1 cellular context compared by ENCODE assay signal in the genomic region with DNA sequence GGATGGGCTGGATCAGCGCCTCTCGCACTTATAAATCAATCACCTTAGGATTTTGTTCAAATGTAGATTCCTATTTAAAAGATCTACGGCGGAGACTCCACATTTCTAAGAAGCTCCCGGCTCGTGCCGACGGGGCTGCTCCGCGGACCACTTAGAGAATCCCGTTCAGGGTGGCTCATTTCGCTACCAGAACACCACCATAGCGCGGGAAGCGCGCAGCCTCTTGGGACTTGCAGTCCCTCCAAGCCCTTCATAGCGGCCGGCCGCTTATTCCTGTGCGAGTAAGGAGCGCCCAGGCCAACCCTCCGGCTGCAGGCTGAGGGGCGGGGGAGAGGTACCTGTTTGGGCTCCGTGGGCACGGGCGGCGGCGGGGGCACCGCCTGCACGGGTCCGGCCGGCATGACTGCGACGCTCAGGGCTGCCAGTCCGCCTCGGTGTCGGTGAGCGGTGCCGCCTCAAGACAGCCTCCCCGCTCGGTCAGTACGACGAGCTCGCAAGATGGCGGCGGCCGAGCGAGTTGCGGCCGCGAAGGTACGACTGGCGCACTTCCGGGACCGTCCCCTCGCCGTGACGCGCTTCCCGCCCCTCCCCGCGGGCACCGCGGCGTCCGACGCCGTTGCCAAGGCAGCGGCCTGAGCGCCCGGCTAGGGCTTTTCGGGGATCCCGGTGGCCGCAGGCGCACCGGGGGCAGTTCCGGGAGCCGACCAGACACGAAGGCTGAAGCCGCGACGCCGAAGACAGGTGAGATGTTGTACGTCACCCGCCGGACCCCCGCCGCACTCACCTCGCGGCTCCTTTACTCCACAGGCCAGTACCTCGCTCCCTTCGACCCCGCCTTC.
TF ChIP-seq lines count a peak whose summit lies in the region.

Gene CCDC157 (plus strand): TSS at position 616 of the 839 bp plus-strand sequence. CDS start 8,994 bp downstream, outside the sequence.
Gene SF3A1 (minus strand): TSS at position 503 of the 839 bp plus-strand sequence. CDS start 102 bp downstream, at position 401.

TF ChIP-seq in HepG2, 621 proteins besides CTCF, POLR2A, EP300 and RAD21 (continued from another document and continues in another):
- TF ChIP-seq, protein P1, sequence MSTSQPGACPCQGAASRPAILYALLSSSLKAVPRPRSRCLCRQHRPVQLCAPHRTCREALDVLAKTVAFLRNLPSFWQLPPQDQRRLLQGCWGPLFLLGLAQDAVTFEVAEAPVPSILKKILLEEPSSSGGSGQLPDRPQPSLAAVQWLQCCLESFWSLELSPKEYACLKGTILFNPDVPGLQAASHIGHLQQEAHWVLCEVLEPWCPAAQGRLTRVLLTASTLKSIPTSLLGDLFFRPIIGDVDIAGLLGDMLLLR (CRISPR knock-in tag; IDR thresholded peaks at IDR 0.05): peak; percentile 92
- TF ChIP-seq TMF1 (CRISPR knock-in tag; IDR thresholded peaks at IDR 0.05; ENCODE audit: low read depth) (peak; percentile 86; the same call in 1 of the 2 replicates), ZNF556 (CRISPR knock-in tag; IDR thresholded peaks at IDR 0.05; ENCODE audit: borderline replicate concordance) (peak; percentile 41; the same call in 1 of the 2 replicates), ZNF572 (CRISPR knock-in tag; IDR thresholded peaks at IDR 0.05) (no peak), MED1 (CRISPR knock-in tag; IDR thresholded peaks at IDR 0.05) (peak; percentile 62), ELF1 (CRISPR knock-in tag; IDR thresholded peaks at IDR 0.05) (peak; percentile 79), ZNF580 (CRISPR knock-in tag; IDR thresholded peaks at IDR 0.05; ENCODE audit: borderline replicate concordance, low read depth) (peak; percentile 10; the same call in 1 of the 2 replicates), KLF15 (CRISPR knock-in tag; IDR thresholded peaks at IDR 0.05; ENCODE audit: borderline replicate concordance) (peak; percentile 59; the same call in 1 of the 2 replicates), NR3C1 (CRISPR knock-in tag; IDR thresholded peaks at IDR 0.05) (no peak), YEATS2 (CRISPR knock-in tag; IDR thresholded peaks at IDR 0.05; ENCODE audit: borderline replicate concordance) (peak; percentile 86), TCF7 (IDR thresholded peaks at IDR 0.05; ENCODE audit: low read depth) (no peak), RARG (CRISPR knock-in tag; IDR thresholded peaks at IDR 0.05; ENCODE audit: low read depth) (no peak), ZBTB38 (CRISPR knock-in tag; IDR thresholded peaks at IDR 0.05) (peak; percentile 78), NFYC (CRISPR knock-in tag; IDR thresholded peaks at IDR 0.05) (peak; percentile 25), SRY (CRISPR knock-in tag; IDR thresholded peaks at IDR 0.05) (peak; percentile 35; the same call in 1 of the 2 replicates), ZNF121 (CRISPR knock-in tag; IDR thresholded peaks at IDR 0.05) (no peak), FIP1L1 (IDR thresholded peaks at IDR 0.05; ENCODE audit: borderline replicate concordance, insufficient read depth, low read depth, low read length) (no peak), ZEB1 (IDR thresholded peaks at IDR 0.05; ENCODE audit: insufficient replicate concordance, low read depth) (no peak), NR2F2 (IDR thresholded peaks at IDR 0.05; ENCODE audit: borderline replicate concordance, low read depth) (no peak), ZBTB25 (CRISPR knock-in tag; IDR thresholded peaks at IDR 0.05) (peak; percentile 74), ZNF547 (CRISPR knock-in tag; IDR thresholded peaks at IDR 0.05) (peak; percentile 82; the same call in 1 of the 2 replicates), KDM4B (CRISPR knock-in tag; IDR thresholded peaks at IDR 0.05) (no peak; the same call in 1 of the 2 replicates), BRCA1 (CRISPR knock-in tag; IDR thresholded peaks at IDR 0.05) (peak; percentile 71; the same call in 1 of the 2 replicates), ZNF598 (CRISPR knock-in tag; IDR thresholded peaks at IDR 0.05; ENCODE audit: borderline replicate concordance) (peak; percentile 81; the same call in 1 of the 2 replicates), RFX1 (IDR thresholded peaks at IDR 0.05) (peak; percentile 95), ZNF775 (CRISPR knock-in tag; IDR thresholded peaks at IDR 0.05; ENCODE audit: borderline replicate concordance) (no peak), MAFF (IDR thresholded peaks at IDR 0.05; ENCODE audit: low read depth, low read length) (no peak), HNF1B (CRISPR knock-in tag; IDR thresholded peaks at IDR 0.05) (peak; percentile 14; the same call in 1 of the 2 replicates), KLF12 (CRISPR knock-in tag; IDR thresholded peaks at IDR 0.05; ENCODE audit: borderline replicate concordance) (peak; percentile 79), ZNF530 (CRISPR knock-in tag; IDR thresholded peaks at IDR 0.05; ENCODE audit: low read depth) (no peak), MTF2 (CRISPR knock-in tag; IDR thresholded peaks at IDR 0.05; ENCODE audit: borderline replicate concordance) (no peak), ZNF891 (CRISPR knock-in tag; IDR thresholded peaks at IDR 0.05) (peak; percentile 78), POLR2AphosphoS2 (IDR thresholded peaks at IDR 0.05; ENCODE audit: low read depth, low read length) (no peak), NFIB (CRISPR knock-in tag; IDR thresholded peaks at IDR 0.05; ENCODE audit: borderline replicate concordance) (no peak), NBN (conservative IDR thresholded peaks at IDR 0.05) (no peak), ZNF468 (CRISPR knock-in tag; IDR thresholded peaks at IDR 0.05) (no peak), REXO4 (CRISPR knock-in tag; IDR thresholded peaks at IDR 0.05; ENCODE audit: borderline replicate concordance) (no peak), ZNF562 (CRISPR knock-in tag; IDR thresholded peaks at IDR 0.05; ENCODE audit: borderline replicate concordance) (no peak), ZNF292 (CRISPR knock-in tag; IDR thresholded peaks at IDR 0.05; ENCODE audit: borderline replicate concordance, low read depth) (no peak), TEF (CRISPR knock-in tag; IDR thresholded peaks at IDR 0.05) (peak; percentile 70; the same call in 1 of the 2 replicates), SAFB2 (CRISPR knock-in tag; IDR thresholded peaks at IDR 0.05; ENCODE audit: borderline replicate concordance, low read depth) (peak; percentile 92; the same call in 1 of the 2 replicates), MIER3 (CRISPR knock-in tag; IDR thresholded peaks at IDR 0.05; ENCODE audit: borderline replicate concordance) (peak; percentile 50; the same call in 1 of the 2 replicates), ZBTB1 (CRISPR knock-in tag; IDR thresholded peaks at IDR 0.05; ENCODE audit: borderline replicate concordance) (no peak), ZNF101 (CRISPR knock-in tag; IDR thresholded peaks at IDR 0.05; ENCODE audit: borderline replicate concordance, low read depth) (no peak), ATF7-NPFF (CRISPR knock-in tag; IDR thresholded peaks at IDR 0.05; ENCODE audit: low read depth) (peak; percentile 80; the same call in 1 of the 2 replicates), STAG1 (CRISPR knock-in tag; IDR thresholded peaks at IDR 0.05) (no peak)
- TF ChIP-seq, protein P2, sequence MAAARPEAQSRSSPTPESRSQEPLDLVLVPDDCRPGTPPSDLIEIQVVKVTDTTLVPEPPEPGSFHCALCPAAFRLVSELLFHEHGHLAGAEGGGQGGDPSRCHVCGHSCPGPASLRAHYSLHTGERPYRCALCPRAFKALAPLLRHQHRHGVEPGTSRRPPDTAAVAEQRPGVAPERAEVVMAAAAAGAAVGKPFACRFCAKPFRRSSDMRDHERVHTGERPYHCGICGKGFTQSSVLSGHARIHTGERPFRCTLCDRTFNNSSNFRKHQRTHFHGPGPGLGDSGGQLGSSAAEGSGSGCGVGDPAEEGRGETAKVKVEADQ (CRISPR knock-in tag; IDR thresholded peaks at IDR 0.05; ENCODE audit: borderline replicate concordance): peak; percentile 42; the same call in 1 of the 2 replicates
- TF ChIP-seq, protein P3, sequence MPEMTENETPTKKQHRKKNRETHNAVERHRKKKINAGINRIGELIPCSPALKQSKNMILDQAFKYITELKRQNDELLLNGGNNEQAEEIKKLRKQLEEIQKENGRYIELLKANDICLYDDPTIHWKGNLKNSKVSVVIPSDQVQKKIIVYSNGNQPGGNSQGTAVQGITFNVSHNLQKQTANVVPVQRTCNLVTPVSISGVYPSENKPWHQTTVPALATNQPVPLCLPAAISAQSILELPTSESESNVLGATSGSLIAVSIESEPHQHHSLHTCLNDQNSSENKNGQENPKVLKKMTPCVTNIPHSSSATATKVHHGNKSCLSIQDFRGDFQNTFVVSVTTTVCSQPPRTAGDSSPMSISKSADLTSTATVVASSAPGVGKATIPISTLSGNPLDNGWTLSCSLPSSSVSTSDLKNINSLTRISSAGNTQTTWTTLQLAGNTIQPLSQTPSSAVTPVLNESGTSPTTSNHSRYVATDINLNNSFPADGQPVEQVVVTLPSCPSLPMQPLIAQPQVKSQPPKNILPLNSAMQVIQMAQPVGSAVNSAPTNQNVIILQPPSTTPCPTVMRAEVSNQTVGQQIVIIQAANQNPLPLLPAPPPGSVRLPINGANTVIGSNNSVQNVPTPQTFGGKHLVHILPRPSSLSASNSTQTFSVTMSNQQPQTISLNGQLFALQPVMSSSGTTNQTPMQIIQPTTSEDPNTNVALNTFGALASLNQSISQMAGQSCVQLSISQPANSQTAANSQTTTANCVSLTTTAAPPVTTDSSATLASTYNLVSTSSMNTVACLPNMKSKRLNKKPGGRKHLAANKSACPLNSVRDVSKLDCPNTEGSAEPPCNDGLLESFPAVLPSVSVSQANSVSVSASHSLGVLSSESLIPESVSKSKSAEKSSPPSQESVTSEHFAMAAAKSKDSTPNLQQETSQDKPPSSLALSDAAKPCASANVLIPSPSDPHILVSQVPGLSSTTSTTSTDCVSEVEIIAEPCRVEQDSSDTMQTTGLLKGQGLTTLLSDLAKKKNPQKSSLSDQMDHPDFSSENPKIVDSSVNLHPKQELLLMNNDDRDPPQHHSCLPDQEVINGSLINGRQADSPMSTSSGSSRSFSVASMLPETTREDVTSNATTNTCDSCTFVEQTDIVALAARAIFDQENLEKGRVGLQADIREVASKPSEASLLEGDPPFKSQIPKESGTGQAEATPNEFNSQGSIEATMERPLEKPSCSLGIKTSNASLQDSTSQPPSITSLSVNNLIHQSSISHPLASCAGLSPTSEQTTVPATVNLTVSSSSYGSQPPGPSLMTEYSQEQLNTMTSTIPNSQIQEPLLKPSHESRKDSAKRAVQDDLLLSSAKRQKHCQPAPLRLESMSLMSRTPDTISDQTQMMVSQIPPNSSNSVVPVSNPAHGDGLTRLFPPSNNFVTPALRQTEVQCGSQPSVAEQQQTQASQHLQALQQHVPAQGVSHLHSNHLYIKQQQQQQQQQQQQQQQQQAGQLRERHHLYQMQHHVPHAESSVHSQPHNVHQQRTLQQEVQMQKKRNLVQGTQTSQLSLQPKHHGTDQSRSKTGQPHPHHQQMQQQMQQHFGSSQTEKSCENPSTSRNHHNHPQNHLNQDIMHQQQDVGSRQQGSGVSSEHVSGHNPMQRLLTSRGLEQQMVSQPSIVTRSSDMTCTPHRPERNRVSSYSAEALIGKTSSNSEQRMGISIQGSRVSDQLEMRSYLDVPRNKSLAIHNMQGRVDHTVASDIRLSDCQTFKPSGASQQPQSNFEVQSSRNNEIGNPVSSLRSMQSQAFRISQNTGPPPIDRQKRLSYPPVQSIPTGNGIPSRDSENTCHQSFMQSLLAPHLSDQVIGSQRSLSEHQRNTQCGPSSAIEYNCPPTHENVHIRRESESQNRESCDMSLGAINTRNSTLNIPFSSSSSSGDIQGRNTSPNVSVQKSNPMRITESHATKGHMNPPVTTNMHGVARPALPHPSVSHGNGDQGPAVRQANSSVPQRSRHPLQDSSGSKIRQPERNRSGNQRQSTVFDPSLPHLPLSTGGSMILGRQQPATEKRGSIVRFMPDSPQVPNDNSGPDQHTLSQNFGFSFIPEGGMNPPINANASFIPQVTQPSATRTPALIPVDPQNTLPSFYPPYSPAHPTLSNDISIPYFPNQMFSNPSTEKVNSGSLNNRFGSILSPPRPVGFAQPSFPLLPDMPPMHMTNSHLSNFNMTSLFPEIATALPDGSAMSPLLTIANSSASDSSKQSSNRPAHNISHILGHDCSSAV (CRISPR knock-in tag; IDR thresholded peaks at IDR 0.05; ENCODE audit: borderline replicate concordance): no peak
- TF ChIP-seq, protein P4, sequence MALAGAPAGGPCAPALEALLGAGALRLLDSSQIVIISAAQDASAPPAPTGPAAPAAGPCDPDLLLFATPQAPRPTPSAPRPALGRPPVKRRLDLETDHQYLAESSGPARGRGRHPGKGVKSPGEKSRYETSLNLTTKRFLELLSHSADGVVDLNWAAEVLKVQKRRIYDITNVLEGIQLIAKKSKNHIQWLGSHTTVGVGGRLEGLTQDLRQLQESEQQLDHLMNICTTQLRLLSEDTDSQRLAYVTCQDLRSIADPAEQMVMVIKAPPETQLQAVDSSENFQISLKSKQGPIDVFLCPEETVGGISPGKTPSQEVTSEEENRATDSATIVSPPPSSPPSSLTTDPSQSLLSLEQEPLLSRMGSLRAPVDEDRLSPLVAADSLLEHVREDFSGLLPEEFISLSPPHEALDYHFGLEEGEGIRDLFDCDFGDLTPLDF (CRISPR knock-in tag; IDR thresholded peaks at IDR 0.05): peak; percentile 89
